In the genomic region with DNA sequence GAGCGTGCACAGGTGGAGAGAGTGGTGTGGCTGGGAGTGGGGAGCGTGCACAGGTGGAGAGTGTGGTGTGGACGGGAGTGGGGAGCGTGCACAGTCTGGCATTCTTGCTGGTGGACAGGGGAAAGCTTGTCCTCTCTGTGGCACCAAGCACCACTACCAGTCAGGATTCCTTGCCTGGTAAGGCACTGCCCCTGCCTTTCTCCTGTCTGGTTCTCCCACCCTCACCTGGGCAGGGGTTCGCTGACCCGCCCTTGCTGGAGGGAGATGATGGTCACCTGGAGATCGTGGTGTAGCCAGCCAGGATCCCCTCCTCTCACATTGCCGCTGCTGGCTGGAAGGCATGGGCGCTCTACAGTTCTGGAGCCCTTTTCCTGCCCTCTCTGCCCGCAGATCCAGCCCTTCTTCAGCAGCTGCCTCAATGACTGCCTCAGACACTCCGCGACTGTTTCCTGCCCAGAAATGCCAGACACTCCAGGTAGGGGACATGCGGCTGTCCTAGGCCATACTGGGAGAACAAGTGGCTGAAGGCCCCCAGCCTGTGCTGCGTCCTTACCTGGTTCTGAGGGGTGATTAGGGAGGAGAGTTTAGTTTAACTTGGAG, we compare ENCODE assay signal across 21 cellular contexts. TPM values are rescaled to one million over a fixed set of nuclear protein-coding genes. Genes with fewer than 3 reads are reported as not detected.
A peak's percentile ranks its signal among the peaks of the same experiment; 100 is the strongest.
DNase-seq lines count a peak whose midpoint lies in the region; ATAC-seq and TF ChIP-seq lines count a peak whose summit lies in the region.
"Had no signal": no experiment of that assay in that cellular context is flagged by ENCODE, and none has a peak within 500 bp of the region (broad histone marks: within the 10 kb centered on the region; RNA-seq: fewer than 3 reads in every experiment).

No MANE protein-coding gene starts in this region.

- H3K9me3 Mint-ChIP-seq in activated CD4-positive, alpha-beta T cell treated with anti-CD3 and anti-CD28 coated beads, Interleukin-2, amount 10 ng/mL, durations not matched to agents 7 days and 5 days = no peaks in the 10 kb centered on the region
- no peaks in the 10 kb centered on the region for H3K9me3 Mint-ChIP-seq in CD8-positive, alpha-beta T cell
- H3K9me3 Mint-ChIP-seq: H9, IgD-negative memory B cell had no signal

- POLR2A ChIA-PET in activated CD4-positive, alpha-beta T cell treated with anti-CD3 and anti-CD28 coated beads, Interleukin-2, amount 10 ng/mL, durations not matched to agents 7 days and 5 days (lab: Charles Lee) = no interaction called here
- POLR2A ChIA-PET in CD8-positive, alpha-beta T cell (lab: Charles Lee) = no interaction called here

- CTCF ChIA-PET in activated CD4-positive, alpha-beta T cell treated with anti-CD3 and anti-CD28 coated beads, Interleukin-2, amount 10 ng/mL, durations not matched to agents 7 days and 5 days (lab: Charles Lee) = no interaction called here
- CTCF ChIA-PET in CD8-positive, alpha-beta T cell (lab: Charles Lee) = no interaction called here

- TF ChIP-seq POLR2A in sigmoid colon (IDR thresholded peaks at IDR 0.05) (no peak), body of pancreas (IDR thresholded peaks at IDR 0.05) (no peak)

- no peak overlapping the region for H3K4me3 ChIP-seq in CD8-positive, alpha-beta T cell (ENCODE audit: low read depth, low read length)
- H3K4me3 ChIP-seq in sigmoid colon (no peak overlapping the region), body of pancreas (no peak overlapping the region)
- H3K4me3 ChIP-seq: PC-9 had no signal

- H3K4me3 Mint-ChIP-seq in activated CD4-positive, alpha-beta T cell treated with anti-CD3 and anti-CD28 coated beads, Interleukin-2, amount 10 ng/mL, durations not matched to agents 7 days and 5 days = no peak overlapping the region
- H3K4me3 Mint-ChIP-seq in CD8-positive, alpha-beta T cell = no peak overlapping the region
- H3K4me3 Mint-ChIP-seq: H9, IgD-negative memory B cell had no signal

- H3K36me3 ChIP-seq in CD8-positive, alpha-beta T cell (ENCODE audit: insufficient read depth, low read length) = peaks cover 65% of the 10 kb centered on the region
- H3K36me3 ChIP-seq in sigmoid colon (peaks cover 0 to 86% (median 28%) of the 10 kb centered on the region in 4 donors), body of pancreas (replicated peaks in 1 of 2; ENCODE audit: insufficient read depth in 1 of 2, low read depth in 2 of 2) (peaks cover 27 to 35% of the 10 kb centered on the region in 2 donors)
- H3K36me3 ChIP-seq: BE2C had no signal

- intact Hi-C loops in CD8-positive, alpha-beta T cell (cut with DNase I, micrococcal nuclease) = no loop called here
- intact Hi-C loops in sigmoid colon (cut with DNase I) = no loop called here
- intact Hi-C loops in body of pancreas (cut with DNase I) = no loop called here

- WGBS in sigmoid colon, 2 donors = 87% methylated on average over 14 of the region's 14 CpGs
- WGBS in body of pancreas, 2 donors = 86 to 88% methylated on average over 13 to 14 of the region's 14 CpGs

- H3K36me3 Mint-ChIP-seq in activated CD4-positive, alpha-beta T cell treated with anti-CD3 and anti-CD28 coated beads, Interleukin-2, amount 10 ng/mL, durations not matched to agents 7 days and 5 days (ENCODE audit: low read depth) = peaks cover 75% of the 10 kb centered on the region
- H3K36me3 Mint-ChIP-seq in CD8-positive, alpha-beta T cell = peaks cover 83% of the 10 kb centered on the region

- no peak for TF ChIP-seq CTCF in CD8-positive, alpha-beta T cell (IDR thresholded peaks at IDR 0.05)
- TF ChIP-seq CTCF in sigmoid colon (IDR thresholded peaks at IDR 0.05) (no peak), body of pancreas (IDR thresholded peaks at IDR 0.05) (no peak)

- no peak for DNase-seq in activated CD4-positive, alpha-beta T cell treated with anti-CD3 and anti-CD28 coated beads, Interleukin-2, amount 10 ng/mL, durations not matched to agents 7 days and 5 days
- DNase-seq in activated CD4-positive, alpha-beta T cell treated with anti-CD3 and anti-CD28 coated beads for 1 hour = no peak
- DNase-seq in CD8-positive, alpha-beta T cell = no peak
- peak; percentile 8 for DNase-seq in epidermal melanocyte (ENCODE audit: insufficient read length, low spot score)
- DNase-seq in sigmoid colon = peak; percentile 47
- DNase-seq in body of pancreas = no peak
- DNase-seq in NOMO-1 treated with DMSO at 0.1 percent for 48 hours (lab: John Stamatoyannopoulos, UW; ENCODE audit: unreplicated experiment) = no peak
- DNase-seq: 8988T, BE2C, H9, Karpas-422, NCI-H1417 treated with DMSO at 0.1 percent for 48 hours, NCI-H187 treated with DMSO at 0.1 percent for 48 hours, NCI-H226, NCI-H524, PC-9, SIG-M5 had no signal

- ATAC-seq in CD8-positive, alpha-beta T cell = no peak
- no peak for ATAC-seq in body of pancreas
- ATAC-seq in HG02973 (IDR thresholded peaks at IDR 0.05; ENCODE audit: unreplicated experiment) = no peak

- TF ChIP-seq EP300 in sigmoid colon (IDR thresholded peaks at IDR 0.05) = no peak

- H3K27me3 Mint-ChIP-seq in activated CD4-positive, alpha-beta T cell treated with anti-CD3 and anti-CD28 coated beads, Interleukin-2, amount 10 ng/mL, durations not matched to agents 7 days and 5 days = no peaks in the 10 kb centered on the region
- H3K27me3 Mint-ChIP-seq in CD8-positive, alpha-beta T cell (ENCODE audit: low read depth) = no peaks in the 10 kb centered on the region
- H3K27me3 Mint-ChIP-seq: IgD-negative memory B cell had no signal

- H3K4me1 Mint-ChIP-seq in activated CD4-positive, alpha-beta T cell treated with anti-CD3 and anti-CD28 coated beads, Interleukin-2, amount 10 ng/mL, durations not matched to agents 7 days and 5 days = peaks cover 72% of the 10 kb centered on the region
- H3K4me1 Mint-ChIP-seq in CD8-positive, alpha-beta T cell (ENCODE audit: low read depth) = peaks cover 55% of the 10 kb centered on the region
- H3K4me1 Mint-ChIP-seq: IgD-negative memory B cell had no signal

- no peaks in the 10 kb centered on the region for H3K9me3 ChIP-seq in CD8-positive, alpha-beta T cell (ENCODE audit: low read length)
- H3K9me3 ChIP-seq in sigmoid colon (no peaks in the 10 kb centered on the region), body of pancreas (no peaks in the 10 kb centered on the region)
- H3K9me3 ChIP-seq: BE2C had no signal

- H3K27me3 ChIP-seq in CD8-positive, alpha-beta T cell (ENCODE audit: insufficient read depth, low read length) = no peaks in the 10 kb centered on the region
- H3K27me3 ChIP-seq in sigmoid colon (no peaks in the 10 kb centered on the region), body of pancreas (no peaks in the 10 kb centered on the region)
- H3K27me3 ChIP-seq: BE2C had no signal

- peaks cover 76% of the 10 kb centered on the region for H3K4me1 ChIP-seq in CD8-positive, alpha-beta T cell (ENCODE audit: insufficient read depth, low read length)
- H3K4me1 ChIP-seq in sigmoid colon (no peaks in the 10 kb centered on the region), body of pancreas (no peaks in the 10 kb centered on the region)
- H3K4me1 ChIP-seq: BE2C had no signal

- peak overlapping the region; percentile 19 for H3K27ac Mint-ChIP-seq in activated CD4-positive, alpha-beta T cell treated with anti-CD3 and anti-CD28 coated beads, Interleukin-2, amount 10 ng/mL, durations not matched to agents 7 days and 5 days
- peak overlapping the region; percentile 60 for H3K27ac Mint-ChIP-seq in CD8-positive, alpha-beta T cell
- H3K27ac Mint-ChIP-seq: H9, IgD-negative memory B cell had no signal

- no peak overlapping the region for H3K27ac ChIP-seq in CD8-positive, alpha-beta T cell (ENCODE audit: low read depth, low read length)
- H3K27ac ChIP-seq in sigmoid colon = no peak overlapping the region
- H3K27ac ChIP-seq in body of pancreas = no peak overlapping the region
- H3K27ac ChIP-seq: PC-9, RWPE1 had no signal

RNA-seq across cellular contexts. Expression of gene TMEM121B, which starts 16.7 kb away (rescaled TPM):
- total RNA-seq in activated CD4-positive, alpha-beta T cell treated with anti-CD3 and anti-CD28 coated beads, Interleukin-2, amount 10 ng/mL, durations not matched to agents 7 days and 5 days = under 1 TPM; 0.05 to 0.06 TPM
- under 1 TPM in 1 of 2 experiments, not detected in 1; 0.11 TPM for total RNA-seq in CD8-positive, alpha-beta T cell
- under 1 TPM in 3 of 4 donors, not detected in 1; 0.36 to 0.54 (median 0.49) TPM for total RNA-seq in sigmoid colon
- under 1 TPM in 1 of 3 donors, not detected in 2; 0.17 TPM for polyA plus RNA-seq in sigmoid colon
- under 1 TPM in 1 of 2 donors, not detected in 1; 0.26 TPM for total RNA-seq in body of pancreas
- total RNA-seq: MCF 10A, PC-9 had no signal
- polyA plus RNA-seq: IgD-negative memory B cell had no signal

RNA-seq across cellular contexts. Expression of gene IL17RA, which starts 19.6 kb away (rescaled TPM):
- 10 to 100 TPM; 53.6 to 55.9 TPM for total RNA-seq in activated CD4-positive, alpha-beta T cell treated with anti-CD3 and anti-CD28 coated beads, Interleukin-2, amount 10 ng/mL, durations not matched to agents 7 days and 5 days
- 10 to 100 TPM; 20.4 to 24.7 TPM for total RNA-seq in CD8-positive, alpha-beta T cell
- 1 to 10 TPM; 7.5 to 8.6 (median 8.4) TPM for total RNA-seq in sigmoid colon
- polyA plus RNA-seq in sigmoid colon = 10 to 100 TPM in 1 of 3 donors, 1 to 10 TPM in 2; 1.2 to 10.4 (median 3.9) TPM
- 10 to 100 TPM in 1 of 2 donors, 1 to 10 TPM in 1; 8.3 to 13.8 TPM for total RNA-seq in body of pancreas

RNA-seq across cellular contexts. Expression of gene HDHD5, which starts 54.6 kb away (rescaled TPM):
- total RNA-seq in activated CD4-positive, alpha-beta T cell treated with anti-CD3 and anti-CD28 coated beads, Interleukin-2, amount 10 ng/mL, durations not matched to agents 7 days and 5 days = 10 to 100 TPM; 30.9 to 37.1 TPM
- 10 to 100 TPM in 1 of 2 experiments, 1 to 10 TPM in 1; 9.2 to 11.0 TPM for total RNA-seq in CD8-positive, alpha-beta T cell
- 10 to 100 TPM; 26.7 to 39.3 (median 34.4) TPM for total RNA-seq in sigmoid colon
- polyA plus RNA-seq in sigmoid colon = 10 to 100 TPM; 27.0 to 49.0 (median 33.5) TPM
- total RNA-seq in body of pancreas = 10 to 100 TPM; 22.1 to 28.7 TPM

Comparison
In these comparisons a context has a peak if more than half of its experiments do, and no peak if none do; other contexts are left out.
1. DNase-seq: peak in epidermal melanocyte (single experiment) and sigmoid colon (single experiment); none in activated CD4-positive, alpha-beta T cell treated with anti-CD3 and anti-CD28 coated beads, Interleukin-2, amount 10 ng/mL, durations not matched to agents 7 days and 5 days (single experiment), activated CD4-positive, alpha-beta T cell treated with anti-CD3 and anti-CD28 coated beads for 1 hour (single experiment), CD8-positive, alpha-beta T cell (0 of 7), body of pancreas (0 of 4) and NOMO-1 treated with DMSO at 0.1 percent for 48 hours (single experiment).